In the genomic region with DNA sequence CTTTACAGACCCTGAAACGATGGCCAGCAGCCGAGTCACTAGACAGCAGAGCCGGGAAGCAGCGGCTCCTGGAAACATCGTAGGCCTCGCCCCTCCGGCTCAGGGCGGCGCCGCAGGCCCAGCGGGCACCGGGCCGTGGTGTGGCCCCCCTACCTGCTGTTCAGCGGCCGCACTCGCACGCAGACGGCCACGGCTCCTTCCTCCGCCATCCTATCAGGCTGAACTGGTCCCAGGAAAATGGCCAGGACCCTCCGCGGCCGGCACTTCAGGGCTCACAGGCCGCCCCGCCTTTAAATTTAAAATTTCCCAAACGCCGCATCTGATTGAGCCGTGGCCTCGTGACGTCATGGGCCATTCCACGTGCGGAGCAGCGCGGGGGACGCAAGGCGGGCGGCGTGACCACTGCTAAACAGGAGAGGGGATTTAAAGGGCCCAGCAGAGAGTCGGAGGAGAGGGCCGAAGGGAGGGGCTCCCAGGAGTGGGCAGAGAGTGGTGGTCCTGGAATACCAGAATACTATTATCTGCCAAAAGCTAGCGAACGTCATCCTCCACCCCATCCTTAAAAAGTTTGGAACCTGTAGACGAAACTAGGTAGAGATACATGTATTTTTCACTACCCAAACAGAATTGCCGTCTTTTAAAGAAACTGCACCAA, we compare ENCODE assay signal across 8 cellular contexts. TPM values are rescaled to one million over a fixed set of nuclear protein-coding genes. Genes with fewer than 3 reads are reported as not detected.
A peak's percentile ranks its signal among the peaks of the same experiment; 100 is the strongest.
DNase-seq lines count a peak whose midpoint lies in the region; ATAC-seq lines count a peak whose summit lies in the region.

A gene with protein sequence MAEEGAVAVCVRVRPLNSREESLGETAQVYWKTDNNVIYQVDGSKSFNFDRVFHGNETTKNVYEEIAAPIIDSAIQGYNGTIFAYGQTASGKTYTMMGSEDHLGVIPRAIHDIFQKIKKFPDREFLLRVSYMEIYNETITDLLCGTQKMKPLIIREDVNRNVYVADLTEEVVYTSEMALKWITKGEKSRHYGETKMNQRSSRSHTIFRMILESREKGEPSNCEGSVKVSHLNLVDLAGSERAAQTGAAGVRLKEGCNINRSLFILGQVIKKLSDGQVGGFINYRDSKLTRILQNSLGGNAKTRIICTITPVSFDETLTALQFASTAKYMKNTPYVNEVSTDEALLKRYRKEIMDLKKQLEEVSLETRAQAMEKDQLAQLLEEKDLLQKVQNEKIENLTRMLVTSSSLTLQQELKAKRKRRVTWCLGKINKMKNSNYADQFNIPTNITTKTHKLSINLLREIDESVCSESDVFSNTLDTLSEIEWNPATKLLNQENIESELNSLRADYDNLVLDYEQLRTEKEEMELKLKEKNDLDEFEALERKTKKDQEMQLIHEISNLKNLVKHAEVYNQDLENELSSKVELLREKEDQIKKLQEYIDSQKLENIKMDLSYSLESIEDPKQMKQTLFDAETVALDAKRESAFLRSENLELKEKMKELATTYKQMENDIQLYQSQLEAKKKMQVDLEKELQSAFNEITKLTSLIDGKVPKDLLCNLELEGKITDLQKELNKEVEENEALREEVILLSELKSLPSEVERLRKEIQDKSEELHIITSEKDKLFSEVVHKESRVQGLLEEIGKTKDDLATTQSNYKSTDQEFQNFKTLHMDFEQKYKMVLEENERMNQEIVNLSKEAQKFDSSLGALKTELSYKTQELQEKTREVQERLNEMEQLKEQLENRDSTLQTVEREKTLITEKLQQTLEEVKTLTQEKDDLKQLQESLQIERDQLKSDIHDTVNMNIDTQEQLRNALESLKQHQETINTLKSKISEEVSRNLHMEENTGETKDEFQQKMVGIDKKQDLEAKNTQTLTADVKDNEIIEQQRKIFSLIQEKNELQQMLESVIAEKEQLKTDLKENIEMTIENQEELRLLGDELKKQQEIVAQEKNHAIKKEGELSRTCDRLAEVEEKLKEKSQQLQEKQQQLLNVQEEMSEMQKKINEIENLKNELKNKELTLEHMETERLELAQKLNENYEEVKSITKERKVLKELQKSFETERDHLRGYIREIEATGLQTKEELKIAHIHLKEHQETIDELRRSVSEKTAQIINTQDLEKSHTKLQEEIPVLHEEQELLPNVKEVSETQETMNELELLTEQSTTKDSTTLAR (N-terminal part only) (minus strand): TSS at position 233 of the 655 bp plus-strand sequence. CDS start 24 bp downstream, at position 209.

- ATAC-seq in GM19438 (IDR thresholded peaks at IDR 0.05; ENCODE audit: low read depth, unreplicated experiment) (peak; percentile 86), HG03571 (IDR thresholded peaks at IDR 0.05; ENCODE audit: unreplicated experiment) (peak; percentile 96)

- peak within 1 kb of the TSS; percentile 88 for H3K27ac ChIP-seq in CD4-positive, alpha-beta memory T cell (ENCODE audit: low read depth, low read length)

- H3K4me3 Mint-ChIP-seq in CD4-positive, alpha-beta memory T cell, result peak within 1 kb of the TSS; percentile 92 to 100 (median 96)
- peak within 1 kb of the TSS; percentile 92 for H3K4me3 Mint-ChIP-seq in activated CD4-positive, alpha-beta memory T cell treated with anti-CD3 and anti-CD28 coated beads, Interleukin-2, amount 10 ng/mL, durations not matched to agents 7 days and 5 days

- peak within 1 kb of the TSS; percentile 67 to 75 for H3K4me3 ChIP-seq in CD4-positive, alpha-beta memory T cell (ENCODE audit: low read length in 2 of 2)

- H3K36me3 Mint-ChIP-seq in CD4-positive, alpha-beta memory T cell, result peaks cover 0 to 10% of the 10 kb centered on the region in 2 donors
- H3K36me3 Mint-ChIP-seq in activated CD4-positive, alpha-beta memory T cell treated with anti-CD3 and anti-CD28 coated beads, Interleukin-2, amount 10 ng/mL, durations not matched to agents 7 days and 5 days (ENCODE audit: low read depth), result peaks cover 37% of the 10 kb centered on the region

- peak within 1 kb of the TSS; percentile 87 to 100 (median 99) for H3K27ac Mint-ChIP-seq in CD4-positive, alpha-beta memory T cell
- H3K27ac Mint-ChIP-seq in activated CD4-positive, alpha-beta memory T cell treated with anti-CD3 and anti-CD28 coated beads, Interleukin-2, amount 10 ng/mL, durations not matched to agents 7 days and 5 days, result peak within 1 kb of the TSS; percentile 89

- intact Hi-C loops in CD4-positive, alpha-beta memory T cell (cut with micrococcal nuclease), result loop anchor here (1.0 to 10.0 kb wide), 3 partner anchors 183 to 853 kb away; a partner anchor contains a TSS

- H3K9me3 ChIP-seq in CD4-positive, alpha-beta memory T cell (ENCODE audit: control insufficient read depth in 1 of 2, low read length in 2 of 2), result no peaks in the 10 kb centered on the region

- POLR2A ChIA-PET in CD4-positive, alpha-beta memory T cell (lab: Charles Lee; ENCODE audit: partially characterized antibody), result interaction anchor here (0.7 kb wide), 1 partner anchor 178 kb away, joined by 4 read pairs; no protein-coding TSS in a partner anchor
- POLR2A ChIA-PET in activated CD4-positive, alpha-beta memory T cell treated with anti-CD3 and anti-CD28 coated beads, Interleukin-2, amount 10 ng/mL, durations not matched to agents 7 days and 5 days (lab: Charles Lee), result interaction anchor here (0.6 to 1.7 kb wide), 8 partner anchors 12 to 854 kb away, joined by 3 to 5 read pairs (median 4); a partner anchor contains a TSS

- peaks cover 9 to 18% (median 13%) of the 10 kb centered on the region in 4 donors for H3K4me1 Mint-ChIP-seq in CD4-positive, alpha-beta memory T cell
- peaks cover 27% of the 10 kb centered on the region for H3K4me1 Mint-ChIP-seq in activated CD4-positive, alpha-beta memory T cell treated with anti-CD3 and anti-CD28 coated beads, Interleukin-2, amount 10 ng/mL, durations not matched to agents 7 days and 5 days

- H3K9me3 Mint-ChIP-seq in CD4-positive, alpha-beta memory T cell, result peaks cover 0 to 2% (median 0%) of the 10 kb centered on the region in 8 donors
- no peaks in the 10 kb centered on the region for H3K9me3 Mint-ChIP-seq in activated CD4-positive, alpha-beta memory T cell treated with anti-CD3 and anti-CD28 coated beads, Interleukin-2, amount 10 ng/mL, durations not matched to agents 7 days and 5 days

- peak; percentile 82 to 90 (median 87) for DNase-seq in CD4-positive, alpha-beta memory T cell
- DNase-seq in NCI-H82 treated with DMSO at 0.1 percent for 48 hours (lab: John Stamatoyannopoulos, UW; ENCODE audit: unreplicated experiment) (peak; percentile 62), medulla oblongata (ENCODE audit: extremely low spot score) (peak; percentile 86)
- DNase-seq in activated CD4-positive, alpha-beta memory T cell treated with anti-CD3 and anti-CD28 coated beads, Interleukin-2, amount 10 ng/mL, durations not matched to agents 7 days and 5 days, result peak; percentile 88
- DNase-seq in effector CD8-positive, alpha-beta T cell (lab: John Stamatoyannopoulos, UW), result peak; percentile 76
- DNase-seq in stimulated activated CD4-positive, alpha-beta T cell treated with anti-CD3 and anti-CD28 coated beads, TNF-alpha, amount 100 ng/mL, for 48 hours (ENCODE audit: low read depth in 3 of 3), result peak; percentile 68 to 77 (median 75)

- H3K4me1 ChIP-seq in CD4-positive, alpha-beta memory T cell (ENCODE audit: insufficient read depth, low read length), result peaks cover 10% of the 10 kb centered on the region

- CTCF ChIA-PET in CD4-positive, alpha-beta memory T cell (lab: Charles Lee; ENCODE audit: partially characterized antibody), result interaction anchor here (1.1 to 1.4 kb wide), 3 partner anchors 12 to 99 kb away, joined by 3 to 5 read pairs (median 4); a partner anchor contains a TSS
- CTCF ChIA-PET in activated CD4-positive, alpha-beta memory T cell treated with anti-CD3 and anti-CD28 coated beads, Interleukin-2, amount 10 ng/mL, durations not matched to agents 7 days and 5 days (lab: Charles Lee), result interaction anchor here (1.0 kb wide), 1 partner anchor 30 kb away, joined by 3 read pairs; no protein-coding TSS in a partner anchor

- peaks cover 0 to 5% of the 10 kb centered on the region in 2 donors for H3K27me3 Mint-ChIP-seq in CD4-positive, alpha-beta memory T cell
- peaks cover 9% of the 10 kb centered on the region for H3K27me3 Mint-ChIP-seq in activated CD4-positive, alpha-beta memory T cell treated with anti-CD3 and anti-CD28 coated beads, Interleukin-2, amount 10 ng/mL, durations not matched to agents 7 days and 5 days

- no peaks in the 10 kb centered on the region for H3K36me3 ChIP-seq in CD4-positive, alpha-beta memory T cell (ENCODE audit: insufficient read depth, low read length)

- no peaks in the 10 kb centered on the region for H3K27me3 ChIP-seq in CD4-positive, alpha-beta memory T cell (ENCODE audit: insufficient read depth, low read length)

RNA-seq across cellular contexts. Expression of the gene that starts here (rescaled TPM):
- 1 to 10 TPM in 1 of 2 experiments, under 1 TPM in 1; 0.67 to 1.5 TPM for total RNA-seq in CD4-positive, alpha-beta memory T cell
- under 1 TPM in 1 of 2 donors, not detected in 1; 0.77 TPM for polyA plus RNA-seq in CD4-positive, alpha-beta memory T cell
- 10 to 100 TPM; 52.4 to 52.9 TPM for total RNA-seq in activated CD4-positive, alpha-beta memory T cell treated with anti-CD3 and anti-CD28 coated beads, Interleukin-2, amount 10 ng/mL, durations not matched to agents 7 days and 5 days

Comparison
In these comparisons a context has a peak if more than half of its experiments do, and no peak if none do; other contexts are left out.
1. Peak in every context shown above with its lines: DNase-seq, ATAC-seq, H3K4me3 ChIP-seq and H3K27ac ChIP-seq.
2. RNA of the gene that starts here (total RNA-seq): 52.4 to 52.9 TPM in activated CD4-positive, alpha-beta memory T cell treated with anti-CD3 and anti-CD28 coated beads, Interleukin-2, amount 10 ng/mL, durations not matched to agents 7 days and 5 days; 0.67 to 1.5 TPM in CD4-positive, alpha-beta memory T cell; every median in the first group is over 10 times any median in the second.